ENCODE assay signal across 14 cellular contexts in the genomic region with DNA sequence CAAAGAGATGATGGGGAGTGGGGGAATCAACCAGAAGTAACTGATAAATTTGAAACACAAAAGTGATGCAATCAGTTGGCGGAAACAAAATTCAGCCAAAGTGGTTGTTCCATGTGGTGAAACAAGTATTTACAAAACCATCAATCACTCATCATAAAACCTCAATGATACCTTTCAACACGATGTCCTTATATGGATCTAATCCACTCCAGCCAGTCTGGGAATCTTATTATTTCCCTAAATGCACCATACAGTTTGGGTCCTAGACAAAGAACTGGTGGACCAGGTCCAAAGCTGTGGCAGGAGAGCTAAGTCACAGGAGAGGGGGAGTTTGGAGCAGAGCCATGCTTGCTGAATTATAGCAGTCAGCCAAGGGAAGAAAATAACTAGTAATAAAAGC.
DNase-seq lines count a peak whose midpoint lies in the region; ATAC-seq, FAIRE-seq and TF ChIP-seq lines count a peak whose summit lies in the region.
"Had no signal": no experiment of that assay in that cellular context is flagged by ENCODE, and none has a peak within 500 bp of the region (broad histone marks: within the 10 kb centered on the region; RNA-seq: fewer than 3 reads in every experiment).

No MANE protein-coding gene starts in this region.

- TF ChIP-seq CTCF in endothelial cell of umbilical vein (IDR thresholded peaks at IDR 0.05; ENCODE audit: extremely low read depth in 1 of 2, insufficient read depth in 1 of 2, low read depth in 1 of 2, low read length in 2 of 2) (no peak), type B pancreatic cell (conservative IDR thresholded peaks at IDR 0.05) (no peak)
- no peak for TF ChIP-seq CTCF in CD8-positive, alpha-beta T cell (IDR thresholded peaks at IDR 0.05)

- H3K4me2 ChIP-seq in endothelial cell of umbilical vein (ENCODE audit: insufficient read depth, low read length): no peak overlapping the region

- H3K27ac ChIP-seq in endothelial cell of umbilical vein (ENCODE audit: insufficient read depth, low read depth, low read length): no peak overlapping the region
- no peak overlapping the region for H3K27ac ChIP-seq in CD8-positive, alpha-beta T cell (ENCODE audit: low read depth, low read length)
- H3K27ac ChIP-seq: WERI-Rb-1 had no signal

- H3K27ac Mint-ChIP-seq in type B pancreatic cell: peak overlapping the region; percentile 56
- H3K27ac Mint-ChIP-seq in CD8-positive, alpha-beta T cell: no peak overlapping the region
- H3K27ac Mint-ChIP-seq: activated T-cell treated with anti-CD3 and anti-CD28 coated beads, Interleukin-2, amount 50 U/mL, for 24 hours; stimulated activated effector memory CD8-positive, alpha-beta T cell treated with anti-CD3 and anti-CD28 coated beads, Interleukin-12 subunit alpha, Interleukin-12 subunit beta, amount 100 ng/mL, for 72 hours had no signal

- POLR2A ChIA-PET in endothelial cell of umbilical vein (lab: Charles Lee): no interaction called here
- POLR2A ChIA-PET in CD8-positive, alpha-beta T cell (lab: Charles Lee): no interaction called here

- no peak overlapping the region for H3K9ac ChIP-seq in endothelial cell of umbilical vein (replicated peaks; ENCODE audit: extremely low read depth, insufficient read depth, low read length)

- no TSS peak for BruUV-seq in endothelial cell of umbilical vein (replicated peaks; lab: Mats Ljungman, UMichigan)

- H2AFZ ChIP-seq in endothelial cell of umbilical vein (ENCODE audit: low read depth, low read length): no peak overlapping the region

- H3K9me1 ChIP-seq in endothelial cell of umbilical vein (replicated peaks; ENCODE audit: control insufficient read depth, extremely low read depth, insufficient read depth, low read length): no peaks in the 10 kb centered on the region

- H3K4me3 Mint-ChIP-seq in type B pancreatic cell: no peak overlapping the region
- no peak overlapping the region for H3K4me3 Mint-ChIP-seq in CD8-positive, alpha-beta T cell
- H3K4me3 Mint-ChIP-seq: activated T-cell treated with anti-CD3 and anti-CD28 coated beads, Interleukin-2, amount 50 U/mL, for 24 hours; neural crest cell; stimulated activated effector memory CD8-positive, alpha-beta T cell treated with anti-CD3 and anti-CD28 coated beads, Interleukin-12 subunit alpha, Interleukin-12 subunit beta, amount 100 ng/mL, for 72 hours had no signal

- peaks cover 18% of the 10 kb centered on the region for H3K27me3 Mint-ChIP-seq in type B pancreatic cell
- H3K27me3 Mint-ChIP-seq in CD8-positive, alpha-beta T cell (ENCODE audit: low read depth): no peaks in the 10 kb centered on the region
- H3K27me3 Mint-ChIP-seq: activated T-cell treated with anti-CD3 and anti-CD28 coated beads, Interleukin-2, amount 50 U/mL, for 24 hours had no signal

- DNase-seq in NCI-H510A treated with DMSO at 0.1 percent for 48 hours (lab: John Stamatoyannopoulos, UW): peak; percentile 83
- no peak for DNase-seq in NCI-H510A (lab: John Stamatoyannopoulos, UW)
- DNase-seq in NCI-H2227 (lab: John Stamatoyannopoulos, UW; ENCODE audit: unreplicated experiment): peak; percentile 83
- peak; percentile 3 for DNase-seq in endothelial cell of umbilical vein (ENCODE audit: low read depth, low spot score)
- no peak for DNase-seq in type B pancreatic cell (ENCODE audit: extremely low spot score, unreplicated experiment)
- no peak for DNase-seq in middle frontal gyrus (ENCODE audit: extremely low spot score, low spot score)
- DNase-seq in CD8-positive, alpha-beta T cell: no peak
- no peak for DNase-seq in left ventricle myocardium superior
- DNase-seq: activated T-cell treated with anti-CD3 and anti-CD28 coated beads, Interleukin-2, amount 50 U/mL, for 24 hours; erythroblast; stimulated activated CD4-positive, alpha-beta T cell treated with anti-CD3 and anti-CD28 coated beads, Interleukin-15, amount 100 ng/mL, for 24 hours; WERI-Rb-1 had no signal

- no peak for FAIRE-seq in endothelial cell of umbilical vein (lab: Jason Lieb, UNC)

- no peaks in the 10 kb centered on the region for H3K4me1 ChIP-seq in endothelial cell of umbilical vein (ENCODE audit: control insufficient read depth, extremely low read depth, insufficient read depth, low read length)
- no peaks in the 10 kb centered on the region for H3K4me1 ChIP-seq in CD8-positive, alpha-beta T cell (ENCODE audit: insufficient read depth, low read length)

- H3K79me2 ChIP-seq in endothelial cell of umbilical vein (ENCODE audit: control insufficient read depth, insufficient read depth, low read length): no peaks in the 10 kb centered on the region

- no peaks in the 10 kb centered on the region for H3K27me3 ChIP-seq in endothelial cell of umbilical vein (ENCODE audit: control insufficient read depth in 2 of 2, insufficient read depth in 2 of 2, low read length in 2 of 2)
- no peaks in the 10 kb centered on the region for H3K27me3 ChIP-seq in CD8-positive, alpha-beta T cell (ENCODE audit: insufficient read depth, low read length)

- intact Hi-C loops in endothelial cell of umbilical vein (cut with micrococcal nuclease) (no loop called here), left ventricle myocardium superior (cut with micrococcal nuclease) (no loop called here)
- intact Hi-C loops in CD8-positive, alpha-beta T cell (cut with DNase I, micrococcal nuclease): no loop called here

- no peak for TF ChIP-seq POLR2A in endothelial cell of umbilical vein (IDR thresholded peaks at IDR 0.05; ENCODE audit: low read depth, low read length)

- H3K9me3 ChIP-seq in endothelial cell of umbilical vein (replicated peaks; ENCODE audit: control insufficient read depth, insufficient read depth, low read length): no peaks in the 10 kb centered on the region
- no peaks in the 10 kb centered on the region for H3K9me3 ChIP-seq in CD8-positive, alpha-beta T cell (ENCODE audit: low read length)

- no peak overlapping the region for H3K4me3 ChIP-seq in endothelial cell of umbilical vein (replicated peaks in 1 of 3; ENCODE audit: insufficient read depth in 1 of 3, low read depth in 1 of 3, low read length in 3 of 3)
- H3K4me3 ChIP-seq in CD8-positive, alpha-beta T cell (ENCODE audit: low read depth, low read length): no peak overlapping the region

- peaks cover 9% of the 10 kb centered on the region for H3K4me1 Mint-ChIP-seq in type B pancreatic cell (ENCODE audit: unreplicated experiment)
- no peaks in the 10 kb centered on the region for H3K4me1 Mint-ChIP-seq in CD8-positive, alpha-beta T cell (ENCODE audit: low read depth)
- H3K4me1 Mint-ChIP-seq: neural crest cell; stimulated activated effector memory CD8-positive, alpha-beta T cell treated with anti-CD3 and anti-CD28 coated beads, Interleukin-12 subunit alpha, Interleukin-12 subunit beta, amount 100 ng/mL, for 72 hours had no signal

- ATAC-seq in CD8-positive, alpha-beta T cell: no peak
- no peak for ATAC-seq in left ventricle myocardium superior
- ATAC-seq: stimulated activated effector memory CD8-positive, alpha-beta T cell treated with anti-CD3 and anti-CD28 coated beads, Interleukin-12 subunit alpha, Interleukin-12 subunit beta, amount 100 ng/mL, for 72 hours had no signal

- CTCF ChIA-PET in endothelial cell of umbilical vein (lab: Charles Lee): no interaction called here
- CTCF ChIA-PET in CD8-positive, alpha-beta T cell (lab: Charles Lee): no interaction called here

- H3K9me3 Mint-ChIP-seq in type B pancreatic cell: no peaks in the 10 kb centered on the region
- peaks cover 2% of the 10 kb centered on the region for H3K9me3 Mint-ChIP-seq in CD8-positive, alpha-beta T cell
- H3K9me3 Mint-ChIP-seq: neural crest cell had no signal

- no peaks in the 10 kb centered on the region for H4K20me1 ChIP-seq in endothelial cell of umbilical vein (replicated peaks; ENCODE audit: control insufficient read depth, extremely low read depth, insufficient read depth, low read length)

- no peaks in the 10 kb centered on the region for H3K36me3 Mint-ChIP-seq in type B pancreatic cell
- H3K36me3 Mint-ChIP-seq in CD8-positive, alpha-beta T cell: no peaks in the 10 kb centered on the region
- H3K36me3 Mint-ChIP-seq: stimulated activated effector memory CD8-positive, alpha-beta T cell treated with anti-CD3 and anti-CD28 coated beads, Interleukin-12 subunit alpha, Interleukin-12 subunit beta, amount 100 ng/mL, for 72 hours had no signal

- H3K36me3 ChIP-seq in endothelial cell of umbilical vein (ENCODE audit: control insufficient read depth in 2 of 2, extremely low read depth in 1 of 2, insufficient read depth in 2 of 2, low read length in 2 of 2): no peaks in the 10 kb centered on the region
- H3K36me3 ChIP-seq in CD8-positive, alpha-beta T cell (ENCODE audit: insufficient read depth, low read length): no peaks in the 10 kb centered on the region
- H3K36me3 ChIP-seq: WERI-Rb-1 had no signal

- dilution Hi-C loops in endothelial cell of umbilical vein (cut with MboI; ENCODE audit: extremely low pct_ligation_motif_present, low sequenced_read_pairs): no loop called here

TF ChIP-seq in endothelial cell of umbilical vein, 7 proteins besides CTCF, POLR2A, EP300 and RAD21:
- TF ChIP-seq FOS (IDR thresholded peaks at IDR 0.05; ENCODE audit: borderline replicate concordance, insufficient read depth, low read length) (no peak), JUN (IDR thresholded peaks at IDR 0.05; ENCODE audit: borderline replicate concordance, insufficient read depth, insufficient read length, low read depth) (no peak), GATA2 (IDR thresholded peaks at IDR 0.05; ENCODE audit: insufficient read depth, insufficient read length, low read depth, low read length) (no peak)

Comparison
In these comparisons a context has a peak if more than half of its experiments do, and no peak if none do; other contexts are left out.
1. DNase-seq: peak in NCI-H510A treated with DMSO at 0.1 percent for 48 hours (single experiment), NCI-H2227 (single experiment) and endothelial cell of umbilical vein (single experiment); none in NCI-H510A (single experiment), type B pancreatic cell (single experiment), middle frontal gyrus (single experiment), CD8-positive, alpha-beta T cell (0 of 7) and left ventricle myocardium superior (single experiment).